In the genomic region with DNA sequence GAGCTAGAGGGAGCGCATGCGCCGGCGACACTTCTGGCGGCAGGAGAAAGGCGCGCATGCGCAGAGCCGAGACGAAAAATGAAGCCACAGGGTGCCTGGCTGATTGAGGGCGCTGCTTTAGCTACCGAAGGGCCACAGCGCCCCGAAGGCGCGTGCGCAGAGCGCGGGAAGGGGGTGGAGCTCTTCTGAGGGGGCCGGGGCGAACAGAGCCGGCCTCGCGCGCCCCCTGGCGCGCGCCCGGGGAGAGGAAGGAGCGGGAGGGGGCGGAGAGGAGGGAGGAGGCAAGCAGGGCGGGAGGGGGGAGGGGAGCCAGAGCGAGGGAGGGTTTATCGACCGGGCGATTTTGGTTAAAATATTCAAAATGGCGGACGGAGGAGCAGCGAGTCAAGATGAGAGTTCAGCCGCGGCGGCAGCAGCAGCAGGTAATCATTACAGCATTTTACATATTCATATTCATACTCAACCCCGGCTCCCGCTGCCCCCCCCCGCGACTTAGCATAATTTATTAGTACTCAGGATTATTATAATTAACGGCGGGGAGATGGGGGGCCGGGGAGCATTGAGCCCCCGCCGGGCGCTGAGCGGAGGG, we compare ENCODE assay signal across 8 cellular contexts. TPM values are rescaled to one million over a fixed set of nuclear protein-coding genes. Genes with fewer than 3 reads are reported as not detected.
DNase-seq lines count a peak whose midpoint lies in the region; ATAC-seq and TF ChIP-seq lines count a peak whose summit lies in the region.

Gene POU2F1, plus strand, starts transcription at position 350 of the 589 bp plus-strand sequence. Its CDS starts 12 bp downstream, at position 362.

- H3K4me1 Mint-ChIP-seq in WTC11 (peaks cover 50% of the 10 kb centered on the region), immature natural killer cell (peaks cover 31 to 35% of the 10 kb centered on the region in 2 donors)

- H3K4me3 ChIP-seq in cardiac fibroblast (replicated peaks in 1 of 2; ENCODE audit: low read depth in 2 of 2, low read length in 2 of 2): peak within 1 kb of the TSS; percentile 74 to 96

- H3K9me3 Mint-ChIP-seq in WTC11: peaks cover 7% of the 10 kb centered on the region
- no peaks in the 10 kb centered on the region for H3K9me3 Mint-ChIP-seq in immature natural killer cell

- ATAC-seq in GM18909 (IDR thresholded peaks at IDR 0.05; ENCODE audit: poor library complexity, unreplicated experiment): peak; percentile 61
- peak; percentile 63 for ATAC-seq in HG03175 (IDR thresholded peaks at IDR 0.05; ENCODE audit: unreplicated experiment)
- peak; percentile 73 for ATAC-seq in WTC11

- DNase-seq in AG08396 (ENCODE audit: low spot score): peak; percentile 97
- DNase-seq in NCI-H2227 treated with DMSO at 0.1 percent for 48 hours (lab: John Stamatoyannopoulos, UW): peak; percentile 100
- peak; percentile 98 for DNase-seq in WTC11 (ENCODE audit: low spot score)
- DNase-seq in cardiac fibroblast (ENCODE audit: low read depth in 2 of 2): peak; percentile 98 to 99
- DNase-seq in immature natural killer cell: peak; percentile 96 to 99 (median 98)
- peak; percentile 97 for DNase-seq in smooth muscle cell of the brain vasculature (ENCODE audit: low read depth, low spot score)

- peak within 1 kb of the TSS; percentile 93 for H3K4me3 Mint-ChIP-seq in WTC11
- H3K4me3 Mint-ChIP-seq in immature natural killer cell: peak within 1 kb of the TSS; percentile 89 to 97 (median 94)

- CTCF ChIA-PET in WTC11 (lab: Charles Lee): interaction anchor here (0.5 to 4.1 kb wide), 65 partner anchors 8 to 1809 kb away, joined by 3 to 69 read pairs (median 5); partner anchors contain the start of genes CREG1, MPZL1, STYXL2 and TADA1

- H3K27me3 Mint-ChIP-seq in WTC11 (ENCODE audit: low read depth) (peaks cover 6% of the 10 kb centered on the region; the same call in 1 of the 2 replicates), immature natural killer cell (ENCODE audit: low read depth in 3 of 3) (peaks cover 13 to 17% (median 14%) of the 10 kb centered on the region in 3 donors)

- POLR2A ChIA-PET in WTC11 (lab: Charles Lee): interaction anchor here (0.6 to 2.6 kb wide), 27 partner anchors 8 to 344 kb away, joined by 3 to 22 read pairs (median 5); partner anchors contain the start of genes CREG1, STYXL2 and TADA1

- H3K27ac Mint-ChIP-seq in WTC11: peak within 1 kb of the TSS; percentile 100
- H3K27ac Mint-ChIP-seq in immature natural killer cell: peak within 1 kb of the TSS; percentile 88 to 100 (median 92)

- H3K36me3 Mint-ChIP-seq in WTC11: peaks cover 7% of the 10 kb centered on the region
- H3K36me3 Mint-ChIP-seq in immature natural killer cell: no peaks in the 10 kb centered on the region

- TF ChIP-seq CTCF in WTC11 (IDR thresholded peaks at IDR 0.05): peak; percentile 31; the same call in 1 of the 2 replicates
- peak; percentile 40 for TF ChIP-seq CTCF in cardiac fibroblast (IDR thresholded peaks at IDR 0.05; ENCODE audit: low read depth, low read length)

TF ChIP-seq in WTC11, 78 proteins besides CTCF, POLR2A, EP300 and RAD21:
- TF ChIP-seq E2F4 (CRISPR knock-in tag; IDR thresholded peaks at IDR 0.05; ENCODE audit: borderline replicate concordance, low read depth) (0 out of 2 replicates have a peak, but pooled peaks have one; percentile 5), PRDM15 (CRISPR knock-in tag; IDR thresholded peaks at IDR 0.05) (no peak), SP1 (CRISPR knock-in tag; conservative IDR thresholded peaks at IDR 0.05) (0 out of 2 replicates have a peak, but pooled peaks have one; percentile 17), ETV6 (CRISPR knock-in tag; IDR thresholded peaks at IDR 0.05) (no peak), E2F5 (CRISPR knock-in tag; IDR thresholded peaks at IDR 0.05) (peak; percentile 18), ZNF423 (CRISPR knock-in tag; IDR thresholded peaks at IDR 0.05) (peak; percentile 69), GTF2I (CRISPR knock-in tag; conservative IDR thresholded peaks at IDR 0.05) (no peak)
- TF ChIP-seq, protein P1, sequence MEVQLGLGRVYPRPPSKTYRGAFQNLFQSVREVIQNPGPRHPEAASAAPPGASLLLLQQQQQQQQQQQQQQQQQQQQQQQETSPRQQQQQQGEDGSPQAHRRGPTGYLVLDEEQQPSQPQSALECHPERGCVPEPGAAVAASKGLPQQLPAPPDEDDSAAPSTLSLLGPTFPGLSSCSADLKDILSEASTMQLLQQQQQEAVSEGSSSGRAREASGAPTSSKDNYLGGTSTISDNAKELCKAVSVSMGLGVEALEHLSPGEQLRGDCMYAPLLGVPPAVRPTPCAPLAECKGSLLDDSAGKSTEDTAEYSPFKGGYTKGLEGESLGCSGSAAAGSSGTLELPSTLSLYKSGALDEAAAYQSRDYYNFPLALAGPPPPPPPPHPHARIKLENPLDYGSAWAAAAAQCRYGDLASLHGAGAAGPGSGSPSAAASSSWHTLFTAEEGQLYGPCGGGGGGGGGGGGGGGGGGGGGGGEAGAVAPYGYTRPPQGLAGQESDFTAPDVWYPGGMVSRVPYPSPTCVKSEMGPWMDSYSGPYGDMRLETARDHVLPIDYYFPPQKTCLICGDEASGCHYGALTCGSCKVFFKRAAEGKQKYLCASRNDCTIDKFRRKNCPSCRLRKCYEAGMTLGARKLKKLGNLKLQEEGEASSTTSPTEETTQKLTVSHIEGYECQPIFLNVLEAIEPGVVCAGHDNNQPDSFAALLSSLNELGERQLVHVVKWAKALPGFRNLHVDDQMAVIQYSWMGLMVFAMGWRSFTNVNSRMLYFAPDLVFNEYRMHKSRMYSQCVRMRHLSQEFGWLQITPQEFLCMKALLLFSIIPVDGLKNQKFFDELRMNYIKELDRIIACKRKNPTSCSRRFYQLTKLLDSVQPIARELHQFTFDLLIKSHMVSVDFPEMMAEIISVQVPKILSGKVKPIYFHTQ (CRISPR knock-in tag; IDR thresholded peaks at IDR 0.05): 0 out of 2 replicates have a peak, but pooled peaks have one; percentile 13
- TF ChIP-seq, protein P2, sequence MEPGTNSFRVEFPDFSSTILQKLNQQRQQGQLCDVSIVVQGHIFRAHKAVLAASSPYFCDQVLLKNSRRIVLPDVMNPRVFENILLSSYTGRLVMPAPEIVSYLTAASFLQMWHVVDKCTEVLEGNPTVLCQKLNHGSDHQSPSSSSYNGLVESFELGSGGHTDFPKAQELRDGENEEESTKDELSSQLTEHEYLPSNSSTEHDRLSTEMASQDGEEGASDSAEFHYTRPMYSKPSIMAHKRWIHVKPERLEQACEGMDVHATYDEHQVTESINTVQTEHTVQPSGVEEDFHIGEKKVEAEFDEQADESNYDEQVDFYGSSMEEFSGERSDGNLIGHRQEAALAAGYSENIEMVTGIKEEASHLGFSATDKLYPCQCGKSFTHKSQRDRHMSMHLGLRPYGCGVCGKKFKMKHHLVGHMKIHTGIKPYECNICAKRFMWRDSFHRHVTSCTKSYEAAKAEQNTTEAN (CRISPR knock-in tag; IDR thresholded peaks at IDR 0.05): no peak

RNA-seq across cellular contexts. Expression of gene POU2F1, which starts in this region (rescaled TPM):
- 51.0 to 55.0 TPM (median 51.3 TPM) in 3 replicates for total RNA-seq in WTC11 (2021)
- 1 to 10 TPM in 2 of 3 donors, under 1 TPM in 1; 0.70 to 8.7 (median 4.4) TPM for polyA plus RNA-seq in immature natural killer cell

Comparison
In these comparisons a context has a peak if more than half of its experiments do, and no peak if none do; other contexts are left out.
1. Peak in every context shown above with its lines: DNase-seq, ATAC-seq and H3K4me3 ChIP-seq.